24 cellular contexts compared by ENCODE assay signal in the genomic region with DNA sequence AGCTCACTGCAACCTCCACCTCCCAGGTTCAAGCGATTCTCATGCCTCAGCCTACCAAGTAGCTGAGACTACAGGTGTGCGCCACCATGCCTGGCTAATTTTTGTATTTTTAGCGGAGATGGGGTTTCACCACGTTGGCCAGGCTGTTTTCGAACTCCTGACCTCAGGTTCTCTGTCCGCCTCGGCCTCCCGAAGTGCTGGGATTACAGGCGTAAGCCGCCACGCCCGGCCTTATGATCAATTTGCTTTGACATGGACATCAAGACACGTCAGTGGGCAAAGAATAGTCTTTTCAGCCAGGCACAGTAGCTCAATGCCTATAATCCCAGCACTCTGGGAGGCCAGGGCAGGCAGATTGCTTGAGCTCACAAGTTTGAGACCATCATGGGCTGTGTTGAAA. TPM values are rescaled to one million over a fixed set of nuclear protein-coding genes. Genes with fewer than 3 reads are reported as not detected.
DNase-seq lines count a peak whose midpoint lies in the region; ATAC-seq, FAIRE-seq and TF ChIP-seq lines count a peak whose summit lies in the region.
"Had no signal": no experiment of that assay in that cellular context is flagged by ENCODE, and none has a peak within 500 bp of the region (broad histone marks: within the 10 kb centered on the region; RNA-seq: fewer than 3 reads in every experiment).

No MANE protein-coding gene starts in this region.

- H3K9me3 ChIP-seq in T-helper 17 cell (ENCODE audit: control insufficient read depth, low read length, poor library complexity, severe bottlenecking), result no peaks in the 10 kb centered on the region
- H3K9me3 ChIP-seq: BE2C, Caco-2 had no signal

- H3K36me3 Mint-ChIP-seq in T-helper 17 cell (ENCODE audit: low read depth), result peaks cover 13% of the 10 kb centered on the region
- H3K36me3 Mint-ChIP-seq in effector memory CD8-positive, alpha-beta T cell (ENCODE audit: insufficient read depth), result peaks cover 64% of the 10 kb centered on the region
- H3K36me3 Mint-ChIP-seq in activated CD4-positive, alpha-beta T cell treated with anti-CD3 and anti-CD28 coated beads, Interleukin-2, amount 10 ng/mL, durations not matched to agents 7 days and 5 days (ENCODE audit: low read depth), result peaks cover 72% of the 10 kb centered on the region

- no peak overlapping the region for H3K4me3 Mint-ChIP-seq in T-helper 17 cell
- no peak overlapping the region for H3K4me3 Mint-ChIP-seq in effector memory CD8-positive, alpha-beta T cell
- no peak overlapping the region for H3K4me3 Mint-ChIP-seq in activated CD4-positive, alpha-beta T cell treated with anti-CD3 and anti-CD28 coated beads, Interleukin-2, amount 10 ng/mL, durations not matched to agents 7 days and 5 days
- H3K4me3 Mint-ChIP-seq: CD14-positive monocyte; CD4-positive, CD25-positive, alpha-beta regulatory T cell had no signal

- H3K4me1 Mint-ChIP-seq in T-helper 17 cell, result peaks cover 35% of the 10 kb centered on the region
- peaks cover 34 to 40% of the 10 kb centered on the region in 2 donors for H3K4me1 Mint-ChIP-seq in effector memory CD8-positive, alpha-beta T cell (ENCODE audit: low read depth in 2 of 2)
- H3K4me1 Mint-ChIP-seq in activated CD4-positive, alpha-beta T cell treated with anti-CD3 and anti-CD28 coated beads, Interleukin-2, amount 10 ng/mL, durations not matched to agents 7 days and 5 days, result peaks cover 13% of the 10 kb centered on the region

- TF ChIP-seq POLR2A in GM12891 (IDR thresholded peaks at IDR 0.05; ENCODE audit: low read depth, low read length), result no peak

- H3K9me3 Mint-ChIP-seq in effector memory CD8-positive, alpha-beta T cell, result no peaks in the 10 kb centered on the region
- H3K9me3 Mint-ChIP-seq in activated CD4-positive, alpha-beta T cell treated with anti-CD3 and anti-CD28 coated beads, Interleukin-2, amount 10 ng/mL, durations not matched to agents 7 days and 5 days, result peaks cover 10% of the 10 kb centered on the region
- H3K9me3 Mint-ChIP-seq: CD4-positive, alpha-beta memory T cell had no signal

- DNase-seq in GM12891 (ENCODE audit: insufficient read length, low spot score) (no peak), T-helper 17 cell (no peak), GM19239 (ENCODE audit: insufficient read length, low spot score) (no peak), NAMALWA (ENCODE audit: low spot score) (no peak)
- no peak for DNase-seq in effector memory CD8-positive, alpha-beta T cell
- DNase-seq in activated CD4-positive, alpha-beta T cell treated with anti-CD3 and anti-CD28 coated beads, Interleukin-2, amount 10 ng/mL, durations not matched to agents 7 days and 5 days, result no peak
- DNase-seq: 8988T; ACHN; BE2C; C1 segment of cervical spinal cord; Caco-2; Calu3; CD4-positive, alpha-beta memory T cell; CD4-positive, CD25-positive, alpha-beta regulatory T cell; DMS 273 treated with DMSO at 0.1 percent for 48 hours; DMS153; DMS53; DMS79; DND-41; EL; GDM1 had no signal

- FAIRE-seq in GM12891 (lab: Jason Lieb, UNC) (peak; percentile 54), GM19239 (lab: Jason Lieb, UNC) (no peak)
- FAIRE-seq: A204.1, GM12878 had no signal

- H3K27me3 Mint-ChIP-seq in T-helper 17 cell, result no peaks in the 10 kb centered on the region
- H3K27me3 Mint-ChIP-seq in effector memory CD8-positive, alpha-beta T cell, result no peaks in the 10 kb centered on the region
- H3K27me3 Mint-ChIP-seq in activated CD4-positive, alpha-beta T cell treated with anti-CD3 and anti-CD28 coated beads, Interleukin-2, amount 10 ng/mL, durations not matched to agents 7 days and 5 days, result no peaks in the 10 kb centered on the region
- H3K27me3 Mint-ChIP-seq: CD4-positive, alpha-beta memory T cell; CD4-positive, CD25-positive, alpha-beta regulatory T cell had no signal

- peak overlapping the region; percentile 59 for H3K27ac Mint-ChIP-seq in T-helper 17 cell
- peak overlapping the region; percentile 15 to 51 for H3K27ac Mint-ChIP-seq in effector memory CD8-positive, alpha-beta T cell
- H3K27ac Mint-ChIP-seq in activated CD4-positive, alpha-beta T cell treated with anti-CD3 and anti-CD28 coated beads, Interleukin-2, amount 10 ng/mL, durations not matched to agents 7 days and 5 days, result no peak overlapping the region
- H3K27ac Mint-ChIP-seq: CD14-positive monocyte had no signal

- CTCF ChIA-PET in activated CD4-positive, alpha-beta T cell treated with anti-CD3 and anti-CD28 coated beads, Interleukin-2, amount 10 ng/mL, durations not matched to agents 7 days and 5 days (lab: Charles Lee), result no interaction called here

- no peak for ATAC-seq in T-helper 17 cell
- no peak for ATAC-seq in effector memory CD8-positive, alpha-beta T cell (replicated peaks)
- ATAC-seq: GM12878 had no signal

- POLR2A ChIA-PET in activated CD4-positive, alpha-beta T cell treated with anti-CD3 and anti-CD28 coated beads, Interleukin-2, amount 10 ng/mL, durations not matched to agents 7 days and 5 days (lab: Charles Lee), result no interaction called here

TF ChIP-seq in GM12891, 5 proteins besides CTCF, POLR2A, EP300 and RAD21:
- TF ChIP-seq POU2F2 (IDR thresholded peaks at IDR 0.05; ENCODE audit: low read depth, low read length) (no peak), TAF1 (IDR thresholded peaks at IDR 0.05; ENCODE audit: low read depth, low read length) (no peak), PAX5 (IDR thresholded peaks at IDR 0.05; ENCODE audit: insufficient read depth, low read length, severe bottlenecking) (no peak), SPI1 (IDR thresholded peaks at IDR 0.05; ENCODE audit: low read depth, low read length) (no peak), POLR2AphosphoS5 (IDR thresholded peaks at IDR 0.05; ENCODE audit: low read depth, low read length) (no peak)

RNA-seq across cellular contexts. Expression of a gene that starts 48.0 kb away (rescaled TPM):
- 2.6 TPM for polyA plus RNA-seq in GM12891 (2012; ENCODE audit: low read depth, missing spikeins)
- 1 to 10 TPM; 2.4 to 2.6 TPM for total RNA-seq in T-helper 17 cell
- 1 to 10 TPM; 1.3 TPM for total RNA-seq in activated CD4-positive, alpha-beta T cell treated with anti-CD3 and anti-CD28 coated beads, Interleukin-2, amount 10 ng/mL, durations not matched to agents 7 days and 5 days
- polyA plus RNA-seq: CD14-positive monocyte had no signal
